ENCODE assay signal across 17 cellular contexts in genomic region chr1:21887796-21888195, GRCh38.
"Had no signal": no experiment of that assay in that cellular context is flagged by ENCODE, and none has a peak within 500 bp of the region (broad histone marks: within the 10 kb centered on the region; RNA-seq: fewer than 3 reads in every experiment).

No MANE protein-coding gene starts in this region.

- H3K9me3 ChIP-seq: SJCRH30 had no signal

- DNase-seq: KBM-7; MV-4-11; NCI-H1048; NCI-H1105; NCI-H1417; NCI-H1436 treated with DMSO at 0.1 percent for 48 hours; NCI-H1694; NCI-H187 treated with DMSO at 0.1 percent for 48 hours; NCI-H2029 treated with DMSO at 0.1 percent for 48 hours; NCI-H2227 treated with DMSO at 0.1 percent for 48 hours; NCI-H524; NCI-H526 treated with DMSO at 0.1 percent for 48 hours; NCI-H748 treated with DMSO at 0.1 percent for 48 hours; NK-92 treated with Interleukin-12 subunit alpha and Interleukin-12 subunit beta, amount 100 ng/mL, for 24 hours; PC-3; SHP77 treated with DMSO at 0.1 percent for 48 hours; SJCRH30 had no signal

- H3K4me3 ChIP-seq: SJCRH30 had no signal

- H3K27me3 ChIP-seq: SJCRH30 had no signal

- H3K27ac ChIP-seq: SJCRH30 had no signal
